ENCODE assay signal across 20 cellular contexts in the genomic region with DNA sequence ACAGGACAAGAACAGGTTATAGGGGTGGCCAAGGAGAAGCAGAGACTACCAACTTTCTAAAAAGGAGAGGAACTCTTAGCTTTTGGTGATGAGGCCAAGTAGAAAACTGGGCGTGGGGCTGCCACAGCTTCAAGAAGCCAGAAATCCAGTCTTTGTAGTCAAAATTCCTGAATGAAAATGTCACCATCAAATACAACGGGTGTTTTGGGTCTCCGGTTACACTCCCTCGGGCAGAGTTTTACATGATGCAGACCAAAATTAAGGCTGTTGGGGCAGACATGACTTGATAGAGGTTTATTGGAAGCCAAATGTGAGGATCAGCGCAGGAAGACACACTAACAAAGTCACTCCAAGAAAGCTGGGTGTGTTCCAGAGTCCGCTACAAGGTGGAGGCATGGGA. TPM values are rescaled to one million over a fixed set of nuclear protein-coding genes. Genes with fewer than 3 reads are reported as not detected.
A peak's percentile ranks its signal among the peaks of the same experiment; 100 is the strongest.
DNase-seq lines count a peak whose midpoint lies in the region; ATAC-seq lines count a peak whose summit lies in the region.
"Had no signal": no experiment of that assay in that cellular context is flagged by ENCODE, and none has a peak within 500 bp of the region (broad histone marks: within the 10 kb centered on the region; RNA-seq: fewer than 3 reads in every experiment).

No MANE protein-coding gene starts in this region.

- H3K9me3 ChIP-seq in MG63 (no peaks in the 10 kb centered on the region), trophoblast cell (ENCODE audit: insufficient read depth, low read depth, low read length) (no peaks in the 10 kb centered on the region)
- H3K9me3 ChIP-seq: Peyer's patch had no signal

- no peak overlapping the region for H3K27ac ChIP-seq in trophoblast cell (ENCODE audit: low read depth, low read length)
- H3K27ac ChIP-seq: Peyer's patch had no signal

- H3K9ac ChIP-seq in trophoblast cell (ENCODE audit: low read length) = no peak overlapping the region

- H3K36me3 ChIP-seq in MG63 (no peaks in the 10 kb centered on the region), trophoblast cell (ENCODE audit: control insufficient read depth in 1 of 2, insufficient read depth in 2 of 2, low read length in 2 of 2) (no peaks in the 10 kb centered on the region)
- H3K36me3 ChIP-seq: Peyer's patch had no signal

- H3K4me3 ChIP-seq in MG63 = no peak overlapping the region
- no peak overlapping the region for H3K4me3 ChIP-seq in trophoblast cell (ENCODE audit: low read depth, low read length)
- H3K4me3 ChIP-seq: Peyer's patch had no signal

- H2BK120ac ChIP-seq in trophoblast cell (ENCODE audit: insufficient read depth, low read length, poor library complexity) = no peak overlapping the region

- WGBS in trophoblast cell (ENCODE audit: extremely low coverage, insufficient coverage, insufficient read length) = no CpG with 5 or more reads among the region's 6 CpGs

- no peak overlapping the region for H4K8ac ChIP-seq in trophoblast cell (ENCODE audit: low read depth, low read length)

- no peak overlapping the region for H2AK5ac ChIP-seq in trophoblast cell (ENCODE audit: low read length)

- H3K27me3 ChIP-seq in MG63 (no peaks in the 10 kb centered on the region), trophoblast cell (ENCODE audit: insufficient read depth, low read length) (no peaks in the 10 kb centered on the region)
- H3K27me3 ChIP-seq: Peyer's patch had no signal

- no peak overlapping the region for H2BK12ac ChIP-seq in trophoblast cell (ENCODE audit: low read length)

- H3K79me2 ChIP-seq in trophoblast cell (ENCODE audit: control insufficient read depth, insufficient read depth, low read length, poor library complexity) = no peaks in the 10 kb centered on the region

- no peak overlapping the region for H4K12ac ChIP-seq in trophoblast cell (ENCODE audit: low read depth, low read length)

- peaks cover 7% of the 10 kb centered on the region for H3K79me1 ChIP-seq in trophoblast cell (ENCODE audit: low read length)

- DNase-seq in ELF-1 (ENCODE audit: low read depth, low spot score) (peak; percentile 53), MG63 (peak; percentile 70), dedifferentiated amniotic fluid mesenchymal stem cell (ENCODE audit: extremely low spot score) (peak; percentile 65), trophoblast cell (peak; percentile 46 to 75), hepatic stellate cell (ENCODE audit: low spot score) (no peak), Right ventricle myocardium inferior (ENCODE audit: missing footprints) (no peak), KBM-7 (no peak), GDM1 (lab: John Stamatoyannopoulos, UW) (no peak)
- DNase-seq: AML-193, DMS53, GOT3, Kasumi-1, NCI-H1092, NCI-H1436, NCI-H187 treated with DMSO at 0.1 percent for 48 hours, NCI-H2227 treated with DMSO at 0.1 percent for 48 hours, NCI-H510A, Peyer's patch, Right ventricle myocardium superior, T-helper 17 cell had no signal

- H3K4ac ChIP-seq in trophoblast cell (ENCODE audit: low read depth, low read length) = no peak overlapping the region

- H2BK5ac ChIP-seq in trophoblast cell (ENCODE audit: low read depth, low read length, poor library complexity) = no peak overlapping the region

- H3K4me1 ChIP-seq in trophoblast cell (ENCODE audit: control insufficient read depth in 1 of 2, insufficient read depth in 2 of 2, low read length in 2 of 2) = peaks cover 18 to 24% of the 10 kb centered on the region in 2 experiments
- H3K4me1 ChIP-seq: Peyer's patch had no signal

- no peak overlapping the region for H3K23ac ChIP-seq in trophoblast cell (ENCODE audit: low read length)

- ATAC-seq in Right ventricle myocardium inferior = no peak
- ATAC-seq: T-helper 17 cell had no signal

- no peak overlapping the region for H4K91ac ChIP-seq in trophoblast cell (ENCODE audit: low read depth, low read length)

- in situ Hi-C loops in KBM-7 (cut with MboI; ENCODE audit: low pct_unique_long_range_greater_than_20kb, low sequenced_read_pairs) = no loop called here

- no peak overlapping the region for H2AFZ ChIP-seq in trophoblast cell (ENCODE audit: insufficient read depth, low read length, poor library complexity)

- H3K4me2 ChIP-seq in trophoblast cell (ENCODE audit: low read length) = peak overlapping the region; percentile 12

- intact Hi-C loops in Right ventricle myocardium inferior (cut with DNase I) = no loop called here

- H3K18ac ChIP-seq in trophoblast cell (ENCODE audit: low read length) = no peak overlapping the region

- no peak overlapping the region for H3K14ac ChIP-seq in trophoblast cell (ENCODE audit: low read length)

RNA-seq across cellular contexts. Expression of a gene that starts 29.4 kb away (rescaled TPM):
- 1.0 and 2.3 TPM in 2 replicates for total RNA-seq in MG63 (2014; rRNA removed; shearing (Covaris generic); ENCODE audit: low replicate concordance)
- 3.0 and 3.2 TPM in 2 replicates for polyA plus RNA-seq in trophoblast cell (2013)
- 2.9 TPM for total RNA-seq in Right ventricle myocardium inferior

RNA-seq across cellular contexts. Expression of a gene that starts 46.9 kb away (rescaled TPM):
- total RNA-seq in MG63 (2014; rRNA removed; shearing (Covaris generic); ENCODE audit: low replicate concordance) = 39.8 and 54.2 TPM in 2 replicates
- polyA plus RNA-seq in trophoblast cell (2013) = 12.7 and 13.7 TPM in 2 replicates
- 35.2 TPM for total RNA-seq in Right ventricle myocardium inferior

Comparison
In these comparisons a context has a peak if more than half of its experiments do, and no peak if none do; other contexts are left out.
1. DNase-seq: peak in ELF-1 (single experiment), MG63 (single experiment), dedifferentiated amniotic fluid mesenchymal stem cell (single experiment) and trophoblast cell (2 of 2); none in hepatic stellate cell (single experiment), Right ventricle myocardium inferior (single experiment), KBM-7 (single experiment) and GDM1 (single experiment).